ENCODE assay signal across 22 cellular contexts in the genomic region with DNA sequence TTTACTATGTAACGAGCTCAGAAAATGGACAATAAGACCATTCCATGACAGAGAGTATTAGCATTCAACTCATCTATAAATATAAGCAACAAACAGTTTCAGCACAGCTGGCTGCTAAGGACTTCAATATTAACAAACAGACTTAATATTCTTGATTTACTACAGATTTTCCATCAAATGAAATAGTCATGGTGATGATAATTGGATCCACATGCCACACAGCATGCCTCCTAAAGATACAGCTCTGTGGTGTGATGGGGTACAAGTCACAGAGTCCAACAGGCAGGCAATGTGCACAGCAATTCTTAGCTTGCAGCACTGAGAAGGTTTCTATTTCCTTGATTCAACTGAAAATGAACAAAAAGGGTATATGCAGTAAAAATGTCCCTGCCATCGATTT.
"Had no signal": no experiment of that assay in that cellular context is flagged by ENCODE, and none has a peak within 500 bp of the region (broad histone marks: within the 10 kb centered on the region; RNA-seq: fewer than 3 reads in every experiment).

No MANE protein-coding gene starts in this region.

- H3K27me3 Mint-ChIP-seq: type B pancreatic cell had no signal

- H3K4me1 ChIP-seq: gastroesophageal sphincter, prostate gland, vagina had no signal

- DNase-seq: activated CD4-positive, alpha-beta T cell treated with anti-CD3 and anti-CD28 coated beads for 1 hour; activated CD8-positive, alpha-beta memory T cell treated with anti-CD3 and anti-CD28 coated beads, Interleukin-2, amount 50 U/mL, for 4 hours; activated naive CD4-positive, alpha-beta T cell; activated T-cell treated with anti-CD3 and anti-CD28 coated beads, Interleukin-2, amount 50 U/mL, for 24 hours; cortex of kidney; head of caudate nucleus; left cardiac atrium; ovary; stimulated activated CD4-positive, alpha-beta T cell treated with anti-CD3 and anti-CD28 coated beads, Interleukin-2, amount 100 ng/mL, for 48 hours; stimulated activated CD8-positive, alpha-beta memory T cell treated with anti-CD3 and anti-CD28 coated beads, Interleukin-4, amount 100 ng/mL, for 48 hours; stimulated activated naive B cell treated with anti-CD40 and anti-IgM and Interleukin-4, amounts not matched to agents 10 μg/mL and 1 μg/mL and 100 μg/mL, for 72 hours; WERI-Rb-1 had no signal

- H3K36me3 Mint-ChIP-seq: activated naive CD8-positive, alpha-beta T cell; stimulated activated naive B cell treated with anti-CD40 and anti-IgM and Interleukin-4, amounts not matched to agents 10 μg/mL and 1 μg/mL and 100 μg/mL, for 72 hours had no signal

- H3K27me3 ChIP-seq: gastroesophageal sphincter, neutrophil, ovary, vagina had no signal

- H3K4me1 Mint-ChIP-seq: memory B cell; stimulated activated naive B cell treated with anti-CD40 and anti-IgM and Interleukin-4, amounts not matched to agents 10 μg/mL and 1 μg/mL and 100 μg/mL, for 72 hours had no signal

- H3K27ac Mint-ChIP-seq: activated naive CD8-positive, alpha-beta T cell; activated T-cell treated with anti-CD3 and anti-CD28 coated beads, Interleukin-2, amount 50 U/mL, for 24 hours; activated T-helper 2 cell treated with anti-CD3 and anti-CD28 coated beads, Interferon-gamma antibody, Interleukin-2, Interleukin-4, amounts not matched to agents 10 μg/mL and 5 μg/mL and 100 μg/mL, durations not matched to agents 14 hours and 24 hours and 36 hours; memory B cell; nephron; stimulated activated naive B cell treated with anti-CD40 and anti-IgM and Interleukin-4, amounts not matched to agents 10 μg/mL and 1 μg/mL and 100 μg/mL, for 72 hours; type B pancreatic cell had no signal

- H3K36me3 ChIP-seq: gastroesophageal sphincter, neutrophil, ovary, prostate gland, thoracic aorta, vagina, WERI-Rb-1 had no signal

- ATAC-seq: gastroesophageal sphincter; left cardiac atrium; stimulated activated naive B cell treated with anti-CD40 and anti-IgM and Interleukin-4, amounts not matched to agents 10 μg/mL and 1 μg/mL and 100 μg/mL, for 72 hours had no signal

- H3K27ac ChIP-seq: gastroesophageal sphincter, neutrophil, ovary, prostate gland, thoracic aorta, vagina, WERI-Rb-1 had no signal

- H3K9me3 Mint-ChIP-seq: activated T-cell treated with anti-CD3 and anti-CD28 coated beads, Interleukin-2, amount 50 U/mL, for 24 hours; activated T-helper 2 cell treated with anti-CD3 and anti-CD28 coated beads, Interferon-gamma antibody, Interleukin-2, Interleukin-4, amounts not matched to agents 10 μg/mL and 5 μg/mL and 100 μg/mL, durations not matched to agents 14 hours and 24 hours and 36 hours; memory B cell; nephron; stimulated activated naive B cell treated with anti-CD40 and anti-IgM and Interleukin-4, amounts not matched to agents 10 μg/mL and 1 μg/mL and 100 μg/mL, for 72 hours; type B pancreatic cell had no signal

- H3K4me3 Mint-ChIP-seq: activated naive CD8-positive, alpha-beta T cell; activated T-cell treated with anti-CD3 and anti-CD28 coated beads, Interleukin-2, amount 50 U/mL, for 24 hours; memory B cell; nephron; stimulated activated naive B cell treated with anti-CD40 and anti-IgM and Interleukin-4, amounts not matched to agents 10 μg/mL and 1 μg/mL and 100 μg/mL, for 72 hours; type B pancreatic cell had no signal

- H3K4me3 ChIP-seq: gastroesophageal sphincter, ovary, prostate gland, thoracic aorta, vagina had no signal
